ENCODE assay signal across 13 cellular contexts in the genomic region with DNA sequence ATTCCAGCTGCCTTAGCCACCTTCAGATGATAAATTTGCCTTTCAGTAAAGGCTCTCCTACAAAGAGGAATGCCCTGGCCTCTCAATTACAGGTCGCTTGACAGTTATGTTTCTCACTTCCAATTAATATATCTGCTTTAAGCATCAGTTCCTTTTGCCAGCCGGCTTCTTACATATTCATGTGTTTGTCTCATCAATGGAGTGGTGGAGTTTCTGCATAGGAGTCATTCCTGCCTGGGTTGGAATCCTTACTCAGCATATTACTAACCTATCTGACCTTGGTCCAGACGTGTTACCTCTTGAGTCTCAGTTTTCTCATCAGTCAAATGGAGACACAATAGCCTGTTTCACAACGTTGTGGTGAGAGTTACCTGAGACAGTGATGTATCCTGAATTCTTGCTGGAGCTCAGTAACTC. TPM values are rescaled to one million over a fixed set of nuclear protein-coding genes. Genes with fewer than 3 reads are reported as not detected.
DNase-seq lines count a peak whose midpoint lies in the region; ATAC-seq, FAIRE-seq and TF ChIP-seq lines count a peak whose summit lies in the region.
"Had no signal": no experiment of that assay in that cellular context is flagged by ENCODE, and none has a peak within 500 bp of the region (broad histone marks: within the 10 kb centered on the region; RNA-seq: fewer than 3 reads in every experiment).

No MANE protein-coding gene starts in this region.

- 6% methylated on average over 4 of the region's 4 CpGs for WGBS in HepG2 (ENCODE audit: low lambda C conversion rate)
- 52 to 53% methylated on average over 4 of the region's 4 CpGs for WGBS in testis, 2 donors

- H3K27me3 Mint-ChIP-seq in activated CD8-positive, alpha-beta T cell treated with anti-CD3 and anti-CD28 coated beads for 36 hours = no peaks in the 10 kb centered on the region
- H3K27me3 Mint-ChIP-seq in neural progenitor cell (ENCODE audit: insufficient read depth, low read depth) = peaks cover 8% of the 10 kb centered on the region

- H3K4me3 Mint-ChIP-seq in activated CD8-positive, alpha-beta T cell treated with anti-CD3 and anti-CD28 coated beads for 36 hours = no peak overlapping the region
- no peak overlapping the region for H3K4me3 Mint-ChIP-seq in neural progenitor cell

- no peak for TF ChIP-seq POLR2A in HepG2 (IDR thresholded peaks at IDR 0.05; ENCODE audit: insufficient read depth in 1 of 2, low read depth in 2 of 2, low read length in 2 of 2)
- TF ChIP-seq POLR2A in testis (IDR thresholded peaks at IDR 0.05) = no peak

- H3K9ac ChIP-seq in BLaER1 treated with 17β-estradiol and CSF1 and Interleukin-3, amounts not matched to agents 10 nM and 100 nM = peak overlapping the region in 9 of 11 experiments; percentile 11 to 90 (median 78); a peak in 13 of 22 replicates
- peak overlapping the region; percentile 13; the same call in 1 of the 2 replicates for H3K9ac ChIP-seq in HepG2 (ENCODE audit: insufficient read depth, low read depth, low read length)
- H3K9ac ChIP-seq in neural progenitor cell = no peak overlapping the region

- peak overlapping the region; percentile 72 to 95 (median 87) for H3K4me2 ChIP-seq in BLaER1 treated with 17β-estradiol and CSF1 and Interleukin-3, amounts not matched to agents 10 nM and 100 nM
- H3K4me2 ChIP-seq in HepG2 (ENCODE audit: low read depth, low read length) = peak overlapping the region; percentile 98
- no peak overlapping the region for H3K4me2 ChIP-seq in neural progenitor cell

- TF ChIP-seq EP300 in HepG2 (IDR thresholded peaks at IDR 0.05; ENCODE audit: low read depth in 2 of 2, low read length in 2 of 2) (no peak), HepG2 (CRISPR knock-in tag; IDR thresholded peaks at IDR 0.05; ENCODE audit: borderline replicate concordance) (no peak)

- POLR2A ChIA-PET in HEK293 (lab: Yijun Ruan, JAX) (interaction anchor here (0.6 to 3.2 kb wide), 11 partner anchors 9 to 331 kb away, joined by 3 to 59 read pairs (median 12); partner anchors contain the start of genes ATP5IF1, MED18, PHACTR4 and SESN2), HepG2 (lab: Yijun Ruan, JAX) (interaction anchor here (0.7 to 4.5 kb wide), 11 partner anchors 8 to 399 kb away, joined by 3 to 61 read pairs (median 13); partner anchors contain the start of genes ATP5IF1, EYA3, MED18 and PHACTR4)
- POLR2A ChIA-PET in activated CD8-positive, alpha-beta T cell treated with anti-CD3 and anti-CD28 coated beads for 36 hours (lab: Charles Lee) = interaction anchor here (0.8 to 9.2 kb wide), 10 partner anchors 9 to 332 kb away, joined by 3 to 137 read pairs (median 10); partner anchors contain the start of genes ATP5IF1, EYA3, MED18 and RCC1

- H3F3A ChIP-seq in neural progenitor cell (ENCODE audit: low read depth) = peaks cover 30% of the 10 kb centered on the region

- DNase-seq in activated CD8-positive, alpha-beta T cell treated with anti-CD3 and anti-CD28 coated beads for 36 hours = no peak
- DNase-seq in HepG2 (ENCODE audit: low spot score) (no peak), amniotic stem cell (lab: John Stamatoyannopoulos, UW) (no peak), neural progenitor cell (ENCODE audit: low spot score) (no peak), testis (no peak)
- DNase-seq in stimulated activated CD8-positive, alpha-beta memory T cell treated with anti-CD3 and anti-CD28 coated beads, Interleukin-4, amount 100 ng/mL, for 48 hours = no peak
- DNase-seq: activated CD4-positive, alpha-beta T cell treated with anti-CD3 and anti-CD28 coated beads, Interleukin-2, amount 50 U/mL, for 1 hour had no signal

- H2AFZ ChIP-seq in HepG2 (ENCODE audit: low read length) = no peak overlapping the region
- H2AFZ ChIP-seq in neural progenitor cell (replicated peaks) = no peak overlapping the region

- BruUV-seq in HepG2 (replicated peaks; lab: Mats Ljungman, UMichigan) = no TSS peak

- H3K4me1 Mint-ChIP-seq in activated CD8-positive, alpha-beta T cell treated with anti-CD3 and anti-CD28 coated beads for 36 hours (ENCODE audit: low read depth) = peaks cover 37% of the 10 kb centered on the region
- peaks cover 27% of the 10 kb centered on the region for H3K4me1 Mint-ChIP-seq in neural progenitor cell

- CTCF ChIA-PET in HEK293 (lab: Yijun Ruan, JAX) (interaction anchor here (0.6 to 3.0 kb wide), 13 partner anchors 8 to 1390 kb away, joined by 3 to 42 read pairs (median 9); partner anchors contain the start of gene SESN2), HepG2 (lab: Yijun Ruan, JAX; ENCODE audit: low intra/inter-chr PET ratio, low total read pairs) (no interaction called here)
- CTCF ChIA-PET in activated CD8-positive, alpha-beta T cell treated with anti-CD3 and anti-CD28 coated beads for 36 hours (lab: Charles Lee) = interaction anchor here (0.6 to 5.2 kb wide), 10 partner anchors 11 to 331 kb away, joined by 3 to 90 read pairs (median 12); partner anchors contain the start of genes ATP5IF1 and SESN2

- TF ChIP-seq CTCF in HEK293 (tag by site-specific recombination; IDR thresholded peaks at IDR 0.05) (no peak), HepG2 (CRISPR knock-in tag; IDR thresholded peaks at IDR 0.05) (no peak), neural progenitor cell (IDR thresholded peaks at IDR 0.05) (no peak), testis (IDR thresholded peaks at IDR 0.05) (no peak)
- TF ChIP-seq CTCF in activated CD8-positive, alpha-beta T cell treated with anti-CD3 and anti-CD28 coated beads for 36 hours (IDR thresholded peaks at IDR 0.05) = no peak

- H3K79me2 ChIP-seq in HepG2 (ENCODE audit: insufficient read depth, low read length) (no peaks in the 10 kb centered on the region), neural progenitor cell (ENCODE audit: low read depth) (peaks cover 12% of the 10 kb centered on the region)

- peak overlapping the region in 10 of 11 experiments; percentile 67 to 94 (median 89); a peak in 21 of 22 replicates for H3K27ac ChIP-seq in BLaER1 treated with 17β-estradiol and CSF1 and Interleukin-3, amounts not matched to agents 10 nM and 100 nM
- peak overlapping the region; percentile 44 for H3K27ac ChIP-seq in HEK293 (ENCODE audit: extremely low read depth, low read depth, low read length)
- H3K27ac ChIP-seq in HepG2 (ENCODE audit: extremely low read length, insufficient read depth, low read length) = no peak overlapping the region
- H3K27ac ChIP-seq in neural progenitor cell = no peak overlapping the region
- no peak overlapping the region for H3K27ac ChIP-seq in testis

- in situ Hi-C loops in HepG2 (cut with HindIII; ENCODE audit: extremely low pct_ligation_motif_present, low pct_unique_long_range_greater_than_20kb) = loop anchor here (5.0 to 25.0 kb wide), 2 partner anchors 117 to 337 kb away; partner anchors contain the start of genes PHACTR4 and RAB42

- no peaks in the 10 kb centered on the region for H3K9me3 Mint-ChIP-seq in activated CD8-positive, alpha-beta T cell treated with anti-CD3 and anti-CD28 coated beads for 36 hours
- H3K9me3 Mint-ChIP-seq in neural progenitor cell = no peaks in the 10 kb centered on the region

- no peaks in the 10 kb centered on the region for H3K27me3 ChIP-seq in BLaER1 treated with 17β-estradiol and CSF1 and Interleukin-3, amounts not matched to agents 10 nM and 100 nM
- no peaks in the 10 kb centered on the region for H3K27me3 ChIP-seq in HepG2 (ENCODE audit: control insufficient read depth in 1 of 2, insufficient read depth in 2 of 2, low read length in 2 of 2)
- no peaks in the 10 kb centered on the region for H3K27me3 ChIP-seq in neural progenitor cell
- H3K27me3 ChIP-seq in testis = no peaks in the 10 kb centered on the region
- H3K27me3 ChIP-seq: suprapubic skin had no signal

- no peak for TF ChIP-seq RAD21 in HepG2 (CRISPR knock-in tag; IDR thresholded peaks at IDR 0.05)

- no peaks in the 10 kb centered on the region for H3K36me3 Mint-ChIP-seq in activated CD8-positive, alpha-beta T cell treated with anti-CD3 and anti-CD28 coated beads for 36 hours (ENCODE audit: low read depth)
- H3K36me3 Mint-ChIP-seq in neural progenitor cell = no peaks in the 10 kb centered on the region

- peaks cover 53 to 67% (median 62%) of the 10 kb centered on the region in 10 experiments for H3K4me1 ChIP-seq in BLaER1 treated with 17β-estradiol and CSF1 and Interleukin-3, amounts not matched to agents 10 nM and 100 nM
- H3K4me1 ChIP-seq in HEK293 (ENCODE audit: control insufficient read depth, insufficient read depth, low read length) (peaks cover 12% of the 10 kb centered on the region; the same call in 1 of the 2 replicates), HepG2 (ENCODE audit: insufficient read depth, low read length) (peaks cover 39% of the 10 kb centered on the region), neural progenitor cell (peaks cover 20% of the 10 kb centered on the region), testis (peaks cover 16% of the 10 kb centered on the region)

- H3K36me3 ChIP-seq in BLaER1 treated with 17β-estradiol and CSF1 and Interleukin-3, amounts not matched to agents 10 nM and 100 nM = no peaks in the 10 kb centered on the region
- H3K36me3 ChIP-seq in HEK293 (ENCODE audit: control insufficient read depth in 2 of 2, insufficient read depth in 1 of 2, low read length in 2 of 2) (no peaks in the 10 kb centered on the region), HepG2 (replicated peaks in 1 of 2; ENCODE audit: control insufficient read depth in 1 of 2, insufficient read depth in 2 of 2, low read length in 2 of 2) (no peaks in the 10 kb centered on the region), neural progenitor cell (no peaks in the 10 kb centered on the region), testis (ENCODE audit: low read depth, missing control alignments) (no peaks in the 10 kb centered on the region)
- H3K36me3 ChIP-seq: suprapubic skin had no signal

- no peaks in the 10 kb centered on the region for H3K9me3 ChIP-seq in BLaER1 treated with 17β-estradiol and CSF1 and Interleukin-3, amounts not matched to agents 10 nM and 100 nM (replicated peaks in 1 of 11)
- H3K9me3 ChIP-seq in HEK293 (ENCODE audit: control insufficient read depth, insufficient read depth, low read depth, low read length) (no peaks in the 10 kb centered on the region), HepG2 (ENCODE audit: low read length) (no peaks in the 10 kb centered on the region), neural progenitor cell (ENCODE audit: low read depth) (no peaks in the 10 kb centered on the region), testis (no peaks in the 10 kb centered on the region)
- H3K9me3 ChIP-seq: suprapubic skin had no signal

- no peaks in the 10 kb centered on the region for H4K20me1 ChIP-seq in BLaER1 treated with 17β-estradiol and CSF1 and Interleukin-3, amounts not matched to agents 10 nM and 100 nM
- no peaks in the 10 kb centered on the region for H4K20me1 ChIP-seq in HepG2 (ENCODE audit: insufficient read depth, low read length)
- no peaks in the 10 kb centered on the region for H4K20me1 ChIP-seq in neural progenitor cell (ENCODE audit: low read depth)

- no peak overlapping the region for H3K4me3 ChIP-seq in BLaER1 treated with 17β-estradiol and CSF1 and Interleukin-3, amounts not matched to agents 10 nM and 100 nM
- H3K4me3 ChIP-seq in HEK293 (ENCODE audit: low read depth, low read length) = no peak overlapping the region
- 0 out of 6 replicates have a peak overlapping the region, but pooled peaks of 1 of the 3 experiments have one; percentile 3 for H3K4me3 ChIP-seq in HepG2 (replicated peaks in 1 of 3; ENCODE audit: insufficient read depth in 1 of 3, low read depth in 2 of 3, low read length in 3 of 3)
- no peak overlapping the region for H3K4me3 ChIP-seq in neural progenitor cell
- H3K4me3 ChIP-seq in testis = no peak overlapping the region
- H3K4me3 ChIP-seq: suprapubic skin had no signal

- intact Hi-C loops in activated CD8-positive, alpha-beta T cell treated with anti-CD3 and anti-CD28 coated beads for 36 hours (cut with micrococcal nuclease) = loop anchor here (5.0 kb wide), 2 partner anchors 77 to 257 kb away; partner anchors contain the start of genes MED18 and RCC1
- intact Hi-C loops in HepG2 (cut with micrococcal nuclease; ENCODE audit: unreplicated experiment) (no loop called here), testis (cut with DNase I; ENCODE audit: low total_unique reads) (no loop called here)

- no peak for FAIRE-seq in HepG2 (lab: Jason Lieb, UNC)
- FAIRE-seq: D721Med, GM12892, RCC 7860 had no signal

- peak overlapping the region; percentile 96 for H3K27ac Mint-ChIP-seq in activated CD8-positive, alpha-beta T cell treated with anti-CD3 and anti-CD28 coated beads for 36 hours
- H3K27ac Mint-ChIP-seq in neural progenitor cell = no peak overlapping the region

- ATAC-seq in activated CD8-positive, alpha-beta T cell treated with anti-CD3 and anti-CD28 coated beads for 36 hours = no peak
- ATAC-seq in HepG2 = no peak

RNA-seq across cellular contexts. Expression of gene SESN2, which starts 9.4 kb away (rescaled TPM):
- total RNA-seq in activated CD8-positive, alpha-beta T cell treated with anti-CD3 and anti-CD28 coated beads for 36 hours = 10 to 100 TPM; 26.0 to 27.4 TPM
- total RNA-seq in HepG2 (2016; rRNA removed; fragmentation: Illumina TruSeq; extraction: Trizol) (10.4 and 13.2 TPM in 2 replicates), neural progenitor cell (ENCODE audit: low replicate concordance) (7.6 and 19.1 TPM in 2 replicates), testis (10 to 100 TPM; 36.7 to 43.7 TPM)
- total RNA-seq in HepG2 (2016; cell fraction: cytosol; rRNA removed; fragmentation: Illumina TruSeq; extraction: Trizol; ENCODE audit: low read depth) = 2.1 and 2.5 TPM in 2 replicates
- total RNA-seq in HepG2 (2016; cell fraction: insoluble cytoplasmic fraction; rRNA removed; fragmentation: Illumina TruSeq; extraction: Trizol) = 10.0 and 12.0 TPM in 2 replicates
- 5.6 and 7.1 TPM in 2 replicates for total RNA-seq in HepG2 (2016; cell fraction: membrane; rRNA removed; fragmentation: Illumina TruSeq; extraction: Trizol)
- 8.1 and 8.4 TPM in 2 replicates for total RNA-seq in HepG2 (2016; cell fraction: nucleus; rRNA removed; fragmentation: Illumina TruSeq; extraction: Trizol)
- polyA plus RNA-seq in HepG2 (2011; rRNA removed) (19.1 and 24.8 TPM in 2 replicates), testis (ENCODE audit: insufficient read depth, low read depth, low replicate concordance) (16.9 TPM)
- 11.7 and 14.9 TPM in 2 replicates for polyA plus RNA-seq in HepG2 (2011; cell fraction: cytosol; rRNA removed)
- polyA plus RNA-seq in HepG2 (2011; cell fraction: nucleus; rRNA removed) = 26.7 and 32.2 TPM in 2 replicates
- polyA plus RNA-seq in HepG2 (2012) = 7.3 and 18.2 TPM in 2 replicates
- 1.3 and 1.4 TPM in 2 replicates for polyA plus RNA-seq in HepG2 (2016; cell fraction: cytosol; fragmentation: Illumina TruSeq; extraction: Trizol; ENCODE audit: low read depth)
- polyA plus RNA-seq in HepG2 (2016; cell fraction: insoluble cytoplasmic fraction; fragmentation: Illumina TruSeq; extraction: Trizol; ENCODE audit: low read depth) = 9.6 and 12.1 TPM in 2 replicates
- polyA plus RNA-seq in HepG2 (2016; cell fraction: membrane; fragmentation: Illumina TruSeq; extraction: Trizol; ENCODE audit: low read depth) = 4.3 and 4.7 TPM in 2 replicates
- polyA plus RNA-seq in HepG2 (2016; cell fraction: nucleus; fragmentation: Illumina TruSeq; extraction: Trizol; ENCODE audit: insufficient read depth, low read depth) = 14.7 and 15.5 TPM in 2 replicates
- polyA minus RNA-seq in HepG2 (2011; rRNA and poly(A)+ RNA removed; ENCODE audit: low replicate concordance) = 21.9 and 39.6 TPM in 2 replicates
- polyA minus RNA-seq in HepG2 (2011; cell fraction: cytosol; rRNA and poly(A)+ RNA removed) = 9.8 and 11.5 TPM in 2 replicates
- 11.8 and 11.9 TPM in 2 replicates for polyA minus RNA-seq in HepG2 (2011; cell fraction: nucleus; rRNA and poly(A)+ RNA removed)

RNA-seq across cellular contexts. Expression of gene ATP5IF1, which starts 14.0 kb away (rescaled TPM):
- total RNA-seq in activated CD8-positive, alpha-beta T cell treated with anti-CD3 and anti-CD28 coated beads for 36 hours = 100 to 1,000 TPM; 169 to 170 TPM
- total RNA-seq in HepG2 (2016; rRNA removed; fragmentation: Illumina TruSeq; extraction: Trizol) = 131 and 143 TPM in 2 replicates
- total RNA-seq in HepG2 (2016; cell fraction: cytosol; rRNA removed; fragmentation: Illumina TruSeq; extraction: Trizol; ENCODE audit: low read depth) = 48.9 and 52.9 TPM in 2 replicates
- total RNA-seq in HepG2 (2016; cell fraction: insoluble cytoplasmic fraction; rRNA removed; fragmentation: Illumina TruSeq; extraction: Trizol) = 135 and 167 TPM in 2 replicates
- total RNA-seq in HepG2 (2016; cell fraction: membrane; rRNA removed; fragmentation: Illumina TruSeq; extraction: Trizol) = 52.5 and 57.7 TPM in 2 replicates
- total RNA-seq in HepG2 (2016; cell fraction: nucleus; rRNA removed; fragmentation: Illumina TruSeq; extraction: Trizol) = 53.2 and 53.6 TPM in 2 replicates
- polyA plus RNA-seq in HepG2 (2011; rRNA removed) = 85.5 and 97.7 TPM in 2 replicates
- polyA plus RNA-seq in HepG2 (2011; cell fraction: cytosol; rRNA removed) = 137 and 146 TPM in 2 replicates
- 78.4 and 120 TPM in 2 replicates for polyA plus RNA-seq in HepG2 (2011; cell fraction: nucleus; rRNA removed)
- polyA plus RNA-seq in HepG2 (2012) = 116 and 168 TPM in 2 replicates
- polyA plus RNA-seq in HepG2 (2016; cell fraction: cytosol; fragmentation: Illumina TruSeq; extraction: Trizol; ENCODE audit: low read depth) = 56.9 and 60.0 TPM in 2 replicates
- 155 and 173 TPM in 2 replicates for polyA plus RNA-seq in HepG2 (2016; cell fraction: insoluble cytoplasmic fraction; fragmentation: Illumina TruSeq; extraction: Trizol; ENCODE audit: low read depth)
- polyA plus RNA-seq in HepG2 (2016; cell fraction: membrane; fragmentation: Illumina TruSeq; extraction: Trizol; ENCODE audit: low read depth) = 59.9 and 60.4 TPM in 2 replicates
- polyA plus RNA-seq in HepG2 (2016; cell fraction: nucleus; fragmentation: Illumina TruSeq; extraction: Trizol; ENCODE audit: insufficient read depth, low read depth) = 116 and 123 TPM in 2 replicates
- 26.2 and 37.8 TPM in 2 replicates for polyA minus RNA-seq in HepG2 (2011; rRNA and poly(A)+ RNA removed; ENCODE audit: low replicate concordance)
- 26.0 and 33.5 TPM in 2 replicates for polyA minus RNA-seq in HepG2 (2011; cell fraction: cytosol; rRNA and poly(A)+ RNA removed)
- 17.9 and 22.1 TPM in 2 replicates for polyA minus RNA-seq in HepG2 (2011; cell fraction: nucleus; rRNA and poly(A)+ RNA removed)
- total RNA-seq in neural progenitor cell (ENCODE audit: low replicate concordance) = 187 and 198 TPM in 2 replicates
- 100 to 1,000 TPM; 259 to 345 TPM for total RNA-seq in testis
- polyA plus RNA-seq in testis (ENCODE audit: insufficient read depth, low read depth, low replicate concordance) = 702 TPM

RNA-seq across cellular contexts. Expression of gene DNAJC8, which starts 17.1 kb away (rescaled TPM):
- 100 to 1,000 TPM; 103 to 105 TPM for total RNA-seq in activated CD8-positive, alpha-beta T cell treated with anti-CD3 and anti-CD28 coated beads for 36 hours
- total RNA-seq in HepG2 (2016; rRNA removed; fragmentation: Illumina TruSeq; extraction: Trizol) = 126 and 180 TPM in 2 replicates
- 25.1 and 26.4 TPM in 2 replicates for total RNA-seq in HepG2 (2016; cell fraction: cytosol; rRNA removed; fragmentation: Illumina TruSeq; extraction: Trizol; ENCODE audit: low read depth)
- 132 and 187 TPM in 2 replicates for total RNA-seq in HepG2 (2016; cell fraction: insoluble cytoplasmic fraction; rRNA removed; fragmentation: Illumina TruSeq; extraction: Trizol)
- total RNA-seq in HepG2 (2016; cell fraction: membrane; rRNA removed; fragmentation: Illumina TruSeq; extraction: Trizol) = 45.3 and 52.1 TPM in 2 replicates
- total RNA-seq in HepG2 (2016; cell fraction: nucleus; rRNA removed; fragmentation: Illumina TruSeq; extraction: Trizol) = 55.9 and 61.0 TPM in 2 replicates
- polyA plus RNA-seq in HepG2 (2011; rRNA removed) = 48.4 and 54.5 TPM in 2 replicates
- 36.4 and 46.8 TPM in 2 replicates for polyA plus RNA-seq in HepG2 (2011; cell fraction: cytosol; rRNA removed)
- polyA plus RNA-seq in HepG2 (2011; cell fraction: nucleus; rRNA removed) = 20.6 and 24.0 TPM in 2 replicates
- 54.3 and 68.8 TPM in 2 replicates for polyA plus RNA-seq in HepG2 (2012)
- 24.2 and 24.3 TPM in 2 replicates for polyA plus RNA-seq in HepG2 (2016; cell fraction: cytosol; fragmentation: Illumina TruSeq; extraction: Trizol; ENCODE audit: low read depth)
- polyA plus RNA-seq in HepG2 (2016; cell fraction: insoluble cytoplasmic fraction; fragmentation: Illumina TruSeq; extraction: Trizol; ENCODE audit: low read depth) = 224 and 245 TPM in 2 replicates
- polyA plus RNA-seq in HepG2 (2016; cell fraction: membrane; fragmentation: Illumina TruSeq; extraction: Trizol; ENCODE audit: low read depth) = 43.7 and 45.5 TPM in 2 replicates
- 124 and 135 TPM in 2 replicates for polyA plus RNA-seq in HepG2 (2016; cell fraction: nucleus; fragmentation: Illumina TruSeq; extraction: Trizol; ENCODE audit: insufficient read depth, low read depth)
- 33.9 and 41.6 TPM in 2 replicates for polyA minus RNA-seq in HepG2 (2011; rRNA and poly(A)+ RNA removed; ENCODE audit: low replicate concordance)
- polyA minus RNA-seq in HepG2 (2011; cell fraction: cytosol; rRNA and poly(A)+ RNA removed) = 16.9 and 17.8 TPM in 2 replicates
- 15.6 and 21.8 TPM in 2 replicates for polyA minus RNA-seq in HepG2 (2011; cell fraction: nucleus; rRNA and poly(A)+ RNA removed)
- total RNA-seq in neural progenitor cell (ENCODE audit: low replicate concordance) = 92.0 and 117 TPM in 2 replicates
- 10 to 100 TPM; 44.7 to 48.0 TPM for total RNA-seq in testis
- 86.5 TPM for polyA plus RNA-seq in testis (ENCODE audit: insufficient read depth, low read depth, low replicate concordance)

Comparison
In these comparisons a context has a peak if more than half of its experiments do, and no peak if none do; other contexts are left out.
1. H3K27ac ChIP-seq: peak in BLaER1 treated with 17β-estradiol and CSF1 and Interleukin-3, amounts not matched to agents 10 nM and 100 nM (10 of 11) and HEK293 (single experiment); none in HepG2 (single experiment), neural progenitor cell (single experiment) and testis (0 of 2).